ENCODE assay signal across 1 cellular context in the genomic region with DNA sequence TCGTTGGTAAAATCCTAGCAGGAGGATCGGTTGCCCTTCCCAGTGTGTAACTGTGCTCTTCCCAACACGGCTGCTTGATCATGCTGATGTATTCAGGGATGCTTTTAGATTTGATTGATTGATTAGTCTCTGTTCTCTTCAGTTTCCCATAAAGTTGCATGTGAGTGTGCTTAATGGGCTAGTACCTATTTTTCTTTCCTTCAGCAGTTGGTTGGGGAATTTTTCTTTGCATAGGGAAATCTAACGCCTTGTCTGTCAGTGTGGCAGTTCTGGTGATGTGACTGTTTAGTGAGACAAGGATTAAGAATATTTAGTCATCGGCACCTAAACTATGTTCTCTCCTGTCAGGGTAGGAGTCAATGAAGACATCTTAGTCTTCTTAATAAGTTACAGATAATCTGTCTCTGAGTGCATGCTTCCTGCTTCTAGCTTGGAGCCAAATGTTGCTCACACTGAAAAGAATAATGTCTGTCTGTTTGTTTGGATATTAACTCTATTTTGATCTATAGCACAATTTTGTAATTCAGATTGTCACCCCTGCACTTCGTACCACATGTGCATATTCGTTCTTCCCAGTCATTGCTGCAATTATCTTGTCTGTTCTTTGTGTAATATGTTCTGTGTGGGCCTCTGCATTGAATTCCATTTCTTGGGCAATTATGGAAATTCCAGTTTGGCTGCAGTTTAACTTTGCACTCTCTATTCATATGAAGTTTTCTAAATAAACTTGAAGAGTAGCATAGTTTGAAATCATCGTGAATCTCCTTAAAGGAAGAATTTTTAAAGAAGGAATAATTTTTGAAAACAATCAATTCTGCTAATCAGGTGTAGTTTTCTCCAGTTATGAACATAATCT.
TF ChIP-seq lines count a peak whose summit lies in the region.

No MANE protein-coding gene starts in this region.

TF ChIP-seq in HepG2, 621 proteins besides CTCF, POLR2A, EP300 and RAD21:
- no peak for TF ChIP-seq ZKSCAN1 (IDR thresholded peaks at IDR 0.05; ENCODE audit: low read length)
